18 cellular contexts compared by ENCODE assay signal in the genomic region with DNA sequence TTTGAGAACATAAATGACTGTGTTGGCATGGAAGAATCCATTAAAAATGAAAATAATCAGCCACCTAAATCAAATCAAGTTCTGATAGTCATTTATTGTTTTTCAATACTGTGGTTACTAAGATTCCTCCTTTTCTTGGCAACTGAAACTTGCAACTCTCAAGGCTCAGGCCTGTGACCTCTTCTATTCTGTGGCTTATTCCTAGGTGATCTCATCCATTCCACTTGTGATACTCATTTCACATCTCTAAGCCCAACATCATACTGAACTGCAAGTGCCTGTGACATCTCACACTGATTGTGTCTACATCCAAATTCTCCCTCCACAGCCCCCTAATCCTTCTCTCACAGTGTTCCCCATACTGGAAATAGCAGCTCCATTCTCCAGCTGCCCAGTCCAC. TPM values are rescaled to one million over a fixed set of nuclear protein-coding genes. Genes with fewer than 3 reads are reported as not detected.
A peak's percentile ranks its signal among the peaks of the same experiment; 100 is the strongest.
DNase-seq lines count a peak whose midpoint lies in the region; ATAC-seq and TF ChIP-seq lines count a peak whose summit lies in the region.
"Had no signal": no experiment of that assay in that cellular context is flagged by ENCODE, and none has a peak within 500 bp of the region (broad histone marks: within the 10 kb centered on the region; RNA-seq: fewer than 3 reads in every experiment).

No MANE protein-coding gene starts in this region.

- H3K9me3 ChIP-seq in ascending aorta = no peaks in the 10 kb centered on the region
- H3K9me3 ChIP-seq: thyroid gland had no signal

- no peak overlapping the region for H3K27ac ChIP-seq in ascending aorta
- H3K27ac ChIP-seq: thyroid gland had no signal

- no peak overlapping the region for H3K27ac Mint-ChIP-seq in activated T-helper 17 cell treated with anti-CD3 and anti-CD28 coated beads, Interleukin-2, amount 50 U/mL, for 72 hours
- H3K27ac Mint-ChIP-seq: activated naive CD8-positive, alpha-beta T cell treated with anti-CD3 and anti-CD28 coated beads, Interleukin-2, amount 10 ng/mL, durations not matched to agents 7 days and 5 days; natural killer cell had no signal

- in situ Hi-C loops in ACHN (cut with HindIII; ENCODE audit: low pct_ligation_motif_present, low pct_unique_long_range_greater_than_20kb, low sequenced_read_pairs) = no loop called here

- peaks cover 0 to 18% of the 10 kb centered on the region in 2 donors for H3K4me1 ChIP-seq in ascending aorta

- H3K36me3 ChIP-seq in ascending aorta = no peaks in the 10 kb centered on the region
- H3K36me3 ChIP-seq: thyroid gland had no signal

- H3K4me3 Mint-ChIP-seq in activated T-helper 17 cell treated with anti-CD3 and anti-CD28 coated beads, Interleukin-2, amount 50 U/mL, for 72 hours = no peak overlapping the region
- H3K4me3 Mint-ChIP-seq: activated naive CD8-positive, alpha-beta T cell treated with anti-CD3 and anti-CD28 coated beads, Interleukin-2, amount 10 ng/mL, durations not matched to agents 7 days and 5 days; natural killer cell had no signal

- ATAC-seq in activated T-helper 17 cell treated with anti-CD3 and anti-CD28 coated beads, Interleukin-2, amount 50 U/mL, for 72 hours (replicated peaks) = peak; percentile 24
- ATAC-seq in GM21825 (IDR thresholded peaks at IDR 0.05; ENCODE audit: unreplicated experiment) = no peak
- ATAC-seq: HepG2, left ventricle myocardium superior, natural killer cell had no signal

- peak; percentile 2 for DNase-seq in ACHN
- peak; percentile 60 for DNase-seq in GM04504 (ENCODE audit: low read depth)
- peak; percentile 74 for DNase-seq in glomerular visceral epithelial cell (ENCODE audit: extremely low spot score)
- DNase-seq in D341Med (ENCODE audit: low spot score) = no peak
- DNase-seq in ascending aorta (ENCODE audit: low spot score in 2 of 2) = no peak
- no peak for DNase-seq in NCI-H1694 (lab: John Stamatoyannopoulos, UW)
- DNase-seq: activated CD4-positive, alpha-beta T cell treated with anti-CD3 and anti-CD28 coated beads for 4 hours; activated naive CD8-positive, alpha-beta T cell treated with anti-CD3 and anti-CD28 coated beads, Interleukin-2, amount 10 ng/mL, durations not matched to agents 7 days and 5 days; Calu3; cortex of kidney; left ventricle myocardium superior; natural killer cell; stimulated activated CD4-positive, alpha-beta T cell treated with anti-CD3 and anti-CD28 coated beads, Interleukin-1b, Interleukin-23, amount 100 ng/mL, for 48 hours; thyroid gland had no signal

- H3K4me3 ChIP-seq in ascending aorta = no peak overlapping the region
- H3K4me3 ChIP-seq: thyroid gland had no signal

- H3K9me3 Mint-ChIP-seq in activated T-helper 17 cell treated with anti-CD3 and anti-CD28 coated beads, Interleukin-2, amount 50 U/mL, for 72 hours = no peaks in the 10 kb centered on the region
- H3K9me3 Mint-ChIP-seq: activated naive CD8-positive, alpha-beta T cell treated with anti-CD3 and anti-CD28 coated beads, Interleukin-2, amount 10 ng/mL, durations not matched to agents 7 days and 5 days had no signal

- peaks cover 47% of the 10 kb centered on the region for H3K27me3 Mint-ChIP-seq in activated T-helper 17 cell treated with anti-CD3 and anti-CD28 coated beads, Interleukin-2, amount 50 U/mL, for 72 hours

- H3K36me3 Mint-ChIP-seq in activated T-helper 17 cell treated with anti-CD3 and anti-CD28 coated beads, Interleukin-2, amount 50 U/mL, for 72 hours (ENCODE audit: low read depth) = no peaks in the 10 kb centered on the region
- H3K36me3 Mint-ChIP-seq: activated naive CD8-positive, alpha-beta T cell treated with anti-CD3 and anti-CD28 coated beads, Interleukin-2, amount 10 ng/mL, durations not matched to agents 7 days and 5 days; natural killer cell had no signal

- H3K27me3 ChIP-seq in ascending aorta = no peaks in the 10 kb centered on the region
- H3K27me3 ChIP-seq: thyroid gland had no signal

- intact Hi-C loops in ascending aorta (cut with DNase I) = loop anchor here (10.0 kb wide), 1 partner anchor 438 kb away; no protein-coding TSS in a partner anchor

- no peak for TF ChIP-seq CTCF in ascending aorta (IDR thresholded peaks at IDR 0.05)

- H3K4me1 Mint-ChIP-seq in activated T-helper 17 cell treated with anti-CD3 and anti-CD28 coated beads, Interleukin-2, amount 50 U/mL, for 72 hours = no peaks in the 10 kb centered on the region
- H3K4me1 Mint-ChIP-seq: natural killer cell had no signal

RNA-seq across cellular contexts. Expression of a gene that starts 4.8 kb away (rescaled TPM):
- total RNA-seq in activated T-helper 17 cell treated with anti-CD3 and anti-CD28 coated beads, Interleukin-2, amount 50 U/mL, for 72 hours = not detected
- total RNA-seq in ascending aorta = 32.9 TPM
- total RNA-seq: activated naive CD8-positive, alpha-beta T cell treated with anti-CD3 and anti-CD28 coated beads, Interleukin-2, amount 10 ng/mL, durations not matched to agents 7 days and 5 days; HepG2; natural killer cell; T-helper 2 cell treated with Interferon-gamma antibody and Interleukin-4, amounts not matched to agents 100 ng/mL and 5 ng/mL, for 36 hours had no signal

Comparison
In these comparisons a context has a peak if more than half of its experiments do, and no peak if none do; other contexts are left out.
1. DNase-seq: peak in ACHN (single experiment), GM04504 (single experiment) and glomerular visceral epithelial cell (single experiment); none in D341Med (single experiment), ascending aorta (0 of 2) and NCI-H1694 (single experiment).
2. RNA of a gene that starts 4.8 kb away (total RNA-seq): 32.9 TPM in ascending aorta (single experiment); not detected in activated T-helper 17 cell treated with anti-CD3 and anti-CD28 coated beads, Interleukin-2, amount 50 U/mL, for 72 hours; every median in the first group is over 10 times any median in the second.